8 cellular contexts compared by ENCODE assay signal in genomic region chrX:18424482-18425198, GRCh38. TPM values are rescaled to one million over a fixed set of nuclear protein-coding genes. Genes with fewer than 3 reads are reported as not detected.
DNase-seq lines count a peak whose midpoint lies in the region; ATAC-seq and TF ChIP-seq lines count a peak whose summit lies in the region.

No MANE protein-coding gene starts in this region.

- 19% methylated on average over 28 of the region's 28 CpGs for WGBS in esophagus muscularis mucosa

- TF ChIP-seq POLR2A in esophagus muscularis mucosa (IDR thresholded peaks at IDR 0.05; ENCODE audit: low read depth) = no peak

- H3K4me1 ChIP-seq in Caco-2 (no peaks in the 10 kb centered on the region), esophagus muscularis mucosa (peaks cover 0 to 19% (median 9%) of the 10 kb centered on the region in 4 donors), upper lobe of right lung (no peaks in the 10 kb centered on the region)

- DNase-seq in Caco-2 (peak; percentile 30 to 34), NCI-H2171 treated with DMSO at 0.1 percent for 48 hours (lab: John Stamatoyannopoulos, UW) (peak; percentile 79), esophagus muscularis mucosa (ENCODE audit: extremely low spot score) (no peak), myocyte (ENCODE audit: low read depth) (peak; percentile 38), upper lobe of right lung (peak; percentile 57), HuH-7.5 (ENCODE audit: low spot score) (no peak)
- peak; percentile 19 for DNase-seq in activated CD8-positive, alpha-beta memory T cell treated with anti-CD3 and anti-CD28 coated beads, Interleukin-2, amount 50 U/mL, for 4 hours

- TF ChIP-seq CTCF in Caco-2 (IDR thresholded peaks at IDR 0.05; ENCODE audit: insufficient read depth in 1 of 2, low read depth in 1 of 2, low read length in 1 of 2, severe bottlenecking in 1 of 2, unreplicated experiment in 1 of 2) (no peak), esophagus muscularis mucosa (IDR thresholded peaks at IDR 0.05) (no peak), upper lobe of right lung (IDR thresholded peaks at IDR 0.05) (no peak)

- ATAC-seq in GM21737 (IDR thresholded peaks at IDR 0.05; ENCODE audit: unreplicated experiment) (peak; percentile 26), upper lobe of right lung (peak; percentile 2)

- H3K36me3 Mint-ChIP-seq in Caco-2 (ENCODE audit: insufficient read depth, unreplicated experiment) = peaks cover 4% of the 10 kb centered on the region

- POLR2A ChIA-PET in Caco-2 (lab: Charles Lee) = interaction anchor here (0.6 to 1.3 kb wide), 4 partner anchors 15 to 460 kb away, joined by 3 to 6 read pairs (median 4); no protein-coding TSS in a partner anchor

- H3K27ac ChIP-seq in esophagus muscularis mucosa (replicated peaks in 1 of 4) = peak overlapping the region; percentile 67 to 80 (median 76)
- H3K27ac ChIP-seq in upper lobe of right lung = peak overlapping the region; percentile 81

- H3K36me3 ChIP-seq in Caco-2 (ENCODE audit: control insufficient read depth, insufficient read depth, low read length) (no peaks in the 10 kb centered on the region), esophagus muscularis mucosa (no peaks in the 10 kb centered on the region), upper lobe of right lung (no peaks in the 10 kb centered on the region)

- H3K27ac Mint-ChIP-seq in Caco-2 (ENCODE audit: unreplicated experiment) = peak overlapping the region; percentile 64

- no peaks in the 10 kb centered on the region for H3K27me3 Mint-ChIP-seq in Caco-2 (ENCODE audit: insufficient read depth, unreplicated experiment)

- H3K9me3 Mint-ChIP-seq in Caco-2 (ENCODE audit: unreplicated experiment) = no peaks in the 10 kb centered on the region

- intact Hi-C loops in Caco-2 (cut with micrococcal nuclease; ENCODE audit: unreplicated experiment) (loop anchor here (5.0 kb wide), 1 partner anchor 198 kb away; no protein-coding TSS in a partner anchor), esophagus muscularis mucosa (cut with DNase I) (loop anchor here (10.0 kb wide), 2 partner anchors 250 to 470 kb away; partner anchors contain the start of gene RS1), upper lobe of right lung (cut with DNase I) (no loop called here)

- TF ChIP-seq EP300 in esophagus muscularis mucosa (IDR thresholded peaks at IDR 0.05) = no peak

- no peaks in the 10 kb centered on the region for H3K9me3 ChIP-seq in Caco-2
- H3K9me3 ChIP-seq in esophagus muscularis mucosa = no peaks in the 10 kb centered on the region
- H3K9me3 ChIP-seq in upper lobe of right lung = no peaks in the 10 kb centered on the region

- H3K4me3 Mint-ChIP-seq in Caco-2 (ENCODE audit: unreplicated experiment) = peak overlapping the region; percentile 92

- H3K27me3 ChIP-seq in Caco-2 (replicated peaks; ENCODE audit: control insufficient read depth, insufficient read depth, low read length) (no peaks in the 10 kb centered on the region), esophagus muscularis mucosa (peaks cover 0 to 3% (median 0%) of the 10 kb centered on the region in 4 donors), upper lobe of right lung (no peaks in the 10 kb centered on the region)

- BruUV-seq in Caco-2 (replicated peaks; lab: Mats Ljungman, UMichigan) = no TSS peak

- peak overlapping the region; percentile 62 for H3K4me3 ChIP-seq in Caco-2 (ENCODE audit: low read depth, low read length)
- H3K4me3 ChIP-seq in esophagus muscularis mucosa = peak overlapping the region; percentile 72 to 80 (median 74)
- H3K4me3 ChIP-seq in upper lobe of right lung = peak overlapping the region; percentile 71

- CTCF ChIA-PET in Caco-2 (lab: Charles Lee) = interaction anchor here (0.6 to 1.0 kb wide), 4 partner anchors 15 to 478 kb away, joined by 3 to 7 read pairs (median 4); no protein-coding TSS in a partner anchor

- H3K4me1 Mint-ChIP-seq in Caco-2 (ENCODE audit: low read depth, unreplicated experiment) = no peaks in the 10 kb centered on the region

RNA-seq across cellular contexts. Expression of gene CDKL5, which starts 0.8 kb away (rescaled TPM):
- 23.7 and 27.2 TPM in 2 replicates for total RNA-seq in Caco-2 (2022)
- total RNA-seq in esophagus muscularis mucosa = 1 to 10 TPM; 3.7 to 6.5 (median 4.6) TPM
- total RNA-seq in myocyte = 4.9 and 5.0 TPM in 2 replicates
- polyA plus RNA-seq in myocyte (2012) = 1.3 TPM
- 33.8 TPM for total RNA-seq in upper lobe of right lung

Comparison
In these comparisons a context has a peak if more than half of its experiments do, and no peak if none do; other contexts are left out.
1. DNase-seq: peak in Caco-2 (2 of 2), NCI-H2171 treated with DMSO at 0.1 percent for 48 hours (single experiment), activated CD8-positive, alpha-beta memory T cell treated with anti-CD3 and anti-CD28 coated beads, Interleukin-2, amount 50 U/mL, for 4 hours (single experiment), myocyte (single experiment) and upper lobe of right lung (single experiment); none in esophagus muscularis mucosa (single experiment) and HuH-7.5 (single experiment).
2. Peak in every context shown above with its lines, with median percentiles within 50 percentile points of each other: H3K4me3 ChIP-seq.